Comparison of ENCODE assay signal across 1 cellular context in genomic region chr12:107486140-107486892, GRCh38.
TF ChIP-seq lines count a peak whose summit lies in the region.

No MANE protein-coding gene starts in this region.

TF ChIP-seq in HepG2, 621 proteins besides CTCF, POLR2A, EP300 and RAD21 (continued from another document):
- TF ChIP-seq, protein P1, sequence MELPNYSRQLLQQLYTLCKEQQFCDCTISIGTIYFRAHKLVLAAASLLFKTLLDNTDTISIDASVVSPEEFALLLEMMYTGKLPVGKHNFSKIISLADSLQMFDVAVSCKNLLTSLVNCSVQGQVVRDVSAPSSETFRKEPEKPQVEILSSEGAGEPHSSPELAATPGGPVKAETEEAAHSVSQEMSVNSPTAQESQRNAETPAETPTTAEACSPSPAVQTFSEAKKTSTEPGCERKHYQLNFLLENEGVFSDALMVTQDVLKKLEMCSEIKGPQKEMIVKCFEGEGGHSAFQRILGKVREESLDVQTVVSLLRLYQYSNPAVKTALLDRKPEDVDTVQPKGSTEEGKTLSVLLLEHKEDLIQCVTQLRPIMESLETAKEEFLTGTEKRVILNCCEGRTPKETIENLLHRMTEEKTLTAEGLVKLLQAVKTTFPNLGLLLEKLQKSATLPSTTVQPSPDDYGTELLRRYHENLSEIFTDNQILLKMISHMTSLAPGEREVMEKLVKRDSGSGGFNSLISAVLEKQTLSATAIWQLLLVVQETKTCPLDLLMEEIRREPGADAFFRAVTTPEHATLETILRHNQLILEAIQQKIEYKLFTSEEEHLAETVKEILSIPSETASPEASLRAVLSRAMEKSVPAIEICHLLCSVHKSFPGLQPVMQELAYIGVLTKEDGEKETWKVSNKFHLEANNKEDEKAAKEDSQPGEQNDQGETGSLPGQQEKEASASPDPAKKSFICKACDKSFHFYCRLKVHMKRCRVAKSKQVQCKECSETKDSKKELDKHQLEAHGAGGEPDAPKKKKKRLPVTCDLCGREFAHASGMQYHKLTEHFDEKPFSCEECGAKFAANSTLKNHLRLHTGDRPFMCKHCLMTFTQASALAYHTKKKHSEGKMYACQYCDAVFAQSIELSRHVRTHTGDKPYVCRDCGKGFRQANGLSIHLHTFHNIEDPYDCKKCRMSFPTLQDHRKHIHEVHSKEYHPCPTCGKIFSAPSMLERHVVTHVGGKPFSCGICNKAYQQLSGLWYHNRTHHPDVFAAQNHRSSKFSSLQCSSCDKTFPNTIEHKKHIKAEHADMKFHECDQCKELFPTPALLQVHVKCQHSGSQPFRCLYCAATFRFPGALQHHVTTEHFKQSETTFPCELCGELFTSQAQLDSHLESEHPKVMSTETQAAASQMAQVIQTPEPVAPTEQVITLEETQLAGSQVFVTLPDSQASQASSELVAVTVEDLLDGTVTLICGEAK (IDR thresholded peaks at IDR 0.05) = peak; percentile 66
- TF ChIP-seq, protein P1 (CRISPR knock-in tag; IDR thresholded peaks at IDR 0.05) = peak; percentile 97
